Comparison of ENCODE assay signal across 18 cellular contexts in genomic region chr22:49540571-49541450, GRCh38.
"Had no signal": no experiment of that assay in that cellular context is flagged by ENCODE, and none has a peak within 500 bp of the region (broad histone marks: within the 10 kb centered on the region; RNA-seq: fewer than 3 reads in every experiment).

No MANE protein-coding gene starts in this region.

- H3K4me1 ChIP-seq: prostate gland, right lobe of liver had no signal

- H3K4me3 Mint-ChIP-seq: activated B cell treated with CpG ODN at 0.5 μM for 24 hours; activated T-helper 17 cell treated with anti-CD3 and anti-CD28 coated beads, Interleukin-2, amount 50 U/mL, for 72 hours; brain; naive B cell had no signal

- H3K36me3 ChIP-seq: prostate gland, right lobe of liver had no signal

- H3K27ac ChIP-seq: epithelial cell of prostate, prostate gland, right lobe of liver had no signal

- H3K9me3 ChIP-seq: prostate gland, right lobe of liver had no signal

- H3K9me3 Mint-ChIP-seq: activated B cell treated with CpG ODN at 0.5 μM for 24 hours; activated T-helper 17 cell treated with anti-CD3 and anti-CD28 coated beads, Interleukin-2, amount 50 U/mL, for 72 hours; naive B cell had no signal

- H3K27me3 ChIP-seq: right lobe of liver had no signal

- H3K27me3 Mint-ChIP-seq: activated B cell treated with CpG ODN at 0.5 μM for 24 hours; activated T-helper 17 cell treated with anti-CD3 and anti-CD28 coated beads, Interleukin-2, amount 50 U/mL, for 72 hours; naive B cell had no signal

- DNase-seq: activated B cell treated with CpG ODN at 0.5 μM for 24 hours; activated CD4-positive, alpha-beta T cell treated with anti-CD3 and anti-CD28 coated beads, Interleukin-2, amount 50 U/mL, for 1 hour; activated naive CD4-positive, alpha-beta T cell treated with anti-CD3 and anti-CD28 coated beads, Interleukin-2, amount 50 U/mL, for 16 hours; activated T-cell treated with anti-CD3 and anti-CD28 coated beads for 4 hours; amniotic stem cell; effector memory CD4-positive, alpha-beta T cell; hippocampal formation; kidney glomerular epithelial cell; naive B cell; nucleus accumbens; stimulated activated CD4-positive, alpha-beta T cell treated with anti-CD3 and anti-CD28 coated beads, Interleukin-2, amount 100 ng/mL, for 24 hours; stimulated activated naive CD4-positive, alpha-beta T cell had no signal

- H3K27ac Mint-ChIP-seq: activated B cell treated with CpG ODN at 0.5 μM for 24 hours; activated T-helper 17 cell treated with anti-CD3 and anti-CD28 coated beads, Interleukin-2, amount 50 U/mL, for 72 hours; brain; naive B cell had no signal

- ATAC-seq: activated T-helper 17 cell treated with anti-CD3 and anti-CD28 coated beads, Interleukin-2, amount 50 U/mL, for 72 hours had no signal

- H3K36me3 Mint-ChIP-seq: brain, naive B cell had no signal

- H3K4me1 Mint-ChIP-seq: activated B cell treated with CpG ODN at 0.5 μM for 24 hours; activated T-helper 17 cell treated with anti-CD3 and anti-CD28 coated beads, Interleukin-2, amount 50 U/mL, for 72 hours; naive B cell had no signal

- H3K4me3 ChIP-seq: lung, prostate gland, right lobe of liver had no signal
